8 cellular contexts compared by ENCODE assay signal in the genomic region with DNA sequence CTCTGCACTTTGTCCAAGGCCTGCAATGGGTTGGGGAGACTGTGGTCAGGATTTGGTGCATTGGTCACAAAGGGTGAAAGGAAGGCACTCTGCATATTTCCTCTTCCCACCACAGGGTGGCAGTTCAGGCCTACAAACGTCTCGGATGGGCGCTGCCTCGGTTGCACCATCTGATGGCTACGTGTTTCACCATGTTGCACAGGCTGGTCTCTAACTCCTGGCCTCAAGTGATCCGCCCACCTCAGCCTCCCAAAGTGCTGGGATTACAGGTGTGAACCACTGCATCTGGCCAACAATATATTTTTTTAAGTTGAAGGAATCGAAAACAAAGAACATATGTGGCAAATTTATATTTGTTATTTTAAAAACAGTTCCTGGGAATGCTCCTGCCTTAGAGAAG. TPM values are rescaled to one million over a fixed set of nuclear protein-coding genes. Genes with fewer than 3 reads are reported as not detected.
DNase-seq lines count a peak whose midpoint lies in the region; ATAC-seq, FAIRE-seq and TF ChIP-seq lines count a peak whose summit lies in the region.

No MANE protein-coding gene starts in this region.

- no peaks in the 10 kb centered on the region for H3K36me3 ChIP-seq in small intestine (ENCODE audit: control insufficient read depth in 2 of 2, insufficient read depth in 2 of 2, low read length in 2 of 2)

- ATAC-seq in T-cell (replicated peaks in 1 of 4), result peak; percentile 73 to 80 (median 75)
- ATAC-seq in GM19455 (IDR thresholded peaks at IDR 0.05; ENCODE audit: unreplicated experiment), result no peak

- no peaks in the 10 kb centered on the region for H3K9me3 Mint-ChIP-seq in T-cell

- H3K27me3 Mint-ChIP-seq in T-cell, result peaks cover 18 to 24% of the 10 kb centered on the region in 2 donors

- no peak overlapping the region for H3K27ac Mint-ChIP-seq in T-cell

- POLR2A ChIA-PET in T-cell (lab: Charles Lee), result no interaction called here

- no peaks in the 10 kb centered on the region for H3K27me3 ChIP-seq in small intestine (ENCODE audit: control insufficient read depth in 2 of 2, insufficient read depth in 2 of 2, low read length in 2 of 2)

- H3K36me3 Mint-ChIP-seq in T-cell, result no peaks in the 10 kb centered on the region

- H3K4me1 Mint-ChIP-seq in T-cell, result peaks cover 10 to 21% (median 16%) of the 10 kb centered on the region in 3 donors

- peak; percentile 84 for DNase-seq in ACHN
- no peak for DNase-seq in GM12891 (ENCODE audit: insufficient read length, low spot score)
- peak; percentile 10 for DNase-seq in NCI-H1048 (lab: John Stamatoyannopoulos, UW)
- DNase-seq in T-cell, result peak in 28 of 34 experiments; percentile 15 to 46 (median 26)
- DNase-seq in astrocyte of the hippocampus (ENCODE audit: low read depth, low spot score), result peak; percentile 83
- DNase-seq in iPS DF 19.7 (ENCODE audit: low read depth, low spot score), result peak; percentile 35
- DNase-seq in small intestine, result peak; percentile 59

- no peak overlapping the region for H3K4me3 Mint-ChIP-seq in T-cell

- H3K9me3 ChIP-seq in small intestine (ENCODE audit: control insufficient read depth, low read depth), result no peaks in the 10 kb centered on the region

- no peak for TF ChIP-seq POLR2A in GM12891 (IDR thresholded peaks at IDR 0.05; ENCODE audit: low read depth, low read length)

- FAIRE-seq in GM12891 (lab: Jason Lieb, UNC) (peak; percentile 89), small intestine (lab: Jason Lieb, UNC) (no peak)

- 15 to 20% (median 18%) methylated on average over 7 of the region's 7 CpGs for WGBS in small intestine, 3 donors

- H3K27ac ChIP-seq in small intestine (ENCODE audit: low read depth in 1 of 2, low read length in 1 of 2), result no peak overlapping the region

- in situ Hi-C loops in ACHN (cut with HindIII; ENCODE audit: low pct_ligation_motif_present, low pct_unique_long_range_greater_than_20kb, low sequenced_read_pairs), result no loop called here

- no peak overlapping the region for H3K4me3 ChIP-seq in small intestine (ENCODE audit: low read depth in 1 of 2, low read length in 2 of 2)

- no peaks in the 10 kb centered on the region for H3K4me1 ChIP-seq in small intestine (ENCODE audit: control insufficient read depth in 2 of 2, insufficient read depth in 1 of 2, low read depth in 1 of 2, low read length in 1 of 2)

- CTCF ChIA-PET in T-cell (lab: Charles Lee), result interaction anchor here (1.0 to 3.1 kb wide), 4 partner anchors 14 to 136 kb away, joined by 3 to 26 read pairs (median 8); partner anchors contain the start of gene TMBIM6 (in 2 of the 2)

TF ChIP-seq in GM12891, 5 proteins besides CTCF, POLR2A, EP300 and RAD21:
- TF ChIP-seq POU2F2 (IDR thresholded peaks at IDR 0.05; ENCODE audit: low read depth, low read length) (peak; percentile 95), PAX5 (IDR thresholded peaks at IDR 0.05; ENCODE audit: insufficient read depth, low read length, severe bottlenecking) (no peak)

RNA-seq across cellular contexts. Expression of gene TMBIM6, which starts 35.1 kb away (rescaled TPM):
- polyA plus RNA-seq in GM12891 (2012; ENCODE audit: low read depth, missing spikeins), result 188 TPM
- total RNA-seq in T-cell, result 100 to 1,000 TPM; 333 to 426 (median 401) TPM
- 100 to 1,000 TPM; 174 to 377 (median 212) TPM for polyA plus RNA-seq in small intestine

RNA-seq across cellular contexts. Expression of gene NCKAP5L, which starts 51.8 kb away (rescaled TPM):
- polyA plus RNA-seq in GM12891 (2012; ENCODE audit: low read depth, missing spikeins), result 8.5 TPM
- 10 to 100 TPM; 11.1 to 12.9 (median 12.6) TPM for total RNA-seq in T-cell
- 1 to 10 TPM in 2 of 3 donors, under 1 TPM in 1; 0.45 to 4.7 (median 1.1) TPM for polyA plus RNA-seq in small intestine
